ENCODE assay signal across 22 cellular contexts in genomic region chr12:51897181-51897580, GRCh38. TPM values are rescaled to one million over a fixed set of nuclear protein-coding genes. Genes with fewer than 3 reads are reported as not detected.
A peak's percentile ranks its signal among the peaks of the same experiment; 100 is the strongest.
DNase-seq lines count a peak whose midpoint lies in the region; ATAC-seq and TF ChIP-seq lines count a peak whose summit lies in the region.
"Had no signal": no experiment of that assay in that cellular context is flagged by ENCODE, and none has a peak within 500 bp of the region (broad histone marks: within the 10 kb centered on the region; RNA-seq: fewer than 3 reads in every experiment).

No MANE protein-coding gene starts in this region.

- DNase-seq in GM03348 (ENCODE audit: low spot score) (peak; percentile 79), left lobe of liver (ENCODE audit: low spot score) (peak; percentile 42), spleen (peak; percentile 66), KG1 (lab: John Stamatoyannopoulos, UW) (no peak), occipital lobe (lab: John Stamatoyannopoulos, UW) (no peak)
- DNase-seq in activated naive CD4-positive, alpha-beta T cell treated with anti-CD3 and anti-CD28 coated beads, Interleukin-2, amount 50 U/mL, for 16 hours, result no peak
- DNase-seq: ACHN; activated CD4-positive, alpha-beta T cell treated with anti-CD3 and anti-CD28 coated beads for 48 hours; activated T-cell treated with anti-CD3 and anti-CD28 coated beads for 4 hours; CD8-positive, alpha-beta T cell; DMS79 treated with DMSO at 0.1 percent for 48 hours; endodermal cell; NCI-H1092; NCI-H774 had no signal

- WGBS in spleen, 5 donors, result 58 to 74% (median 64%) methylated on average over 8 of the region's 8 CpGs

- peaks cover 0 to 4% (median 0%) of the 10 kb centered on the region in 7 donors for H3K27me3 ChIP-seq in spleen (replicated peaks in 1 of 7)
- H3K27me3 ChIP-seq: breast epithelium had no signal

- H3K36me3 ChIP-seq in spleen, result no peaks in the 10 kb centered on the region
- H3K36me3 ChIP-seq: breast epithelium had no signal

- TF ChIP-seq CTCF in spleen (IDR thresholded peaks at IDR 0.05 in 8 of 11, conservative IDR thresholded peaks at IDR 0.05 in 3 of 11), result no peak

- H3K9me3 ChIP-seq in spleen, result no peaks in the 10 kb centered on the region
- H3K9me3 ChIP-seq: breast epithelium had no signal

- peaks cover 0 to 49% (median 22%) of the 10 kb centered on the region in 6 donors for H3K4me1 ChIP-seq in spleen
- H3K4me1 ChIP-seq: breast epithelium had no signal

- no peak for TF ChIP-seq POLR2A in spleen (IDR thresholded peaks at IDR 0.05)

- peak overlapping the region in 6 of 8 donors; percentile 4 to 65 (median 33) for H3K27ac ChIP-seq in spleen
- H3K27ac ChIP-seq: HL-60 had no signal

- H3K4me3 ChIP-seq in spleen, result no peak overlapping the region
- H3K4me3 ChIP-seq: breast epithelium, K562, smooth muscle cell had no signal

- intact Hi-C loops in spleen (cut with DNase I; ENCODE audit: low total_unique reads), result loop anchor here (2.0 kb wide), 1 partner anchor 84 kb away; no protein-coding TSS in a partner anchor

- peak; percentile 27 for ATAC-seq in esophagus mucosa
- ATAC-seq in left lobe of liver, result no peak
- no peak for ATAC-seq in GM19467 (IDR thresholded peaks at IDR 0.05; ENCODE audit: unreplicated experiment)
- ATAC-seq: CD8-positive, alpha-beta T cell; K562 had no signal

RNA-seq across cellular contexts. Expression of gene ANKRD33, which starts 9.3 kb away (rescaled TPM):
- total RNA-seq in esophagus mucosa (not detected), left lobe of liver (not detected), spleen (not detected), occipital lobe (not detected)
- polyA plus RNA-seq in spleen, result not detected
- total RNA-seq: breast epithelium; CD8-positive, alpha-beta T cell; frontal cortex; smooth muscle cell had no signal

RNA-seq across cellular contexts. Expression of gene ACVRL1, which starts 10.1 kb away (rescaled TPM):
- total RNA-seq in esophagus mucosa (4.9 TPM), left lobe of liver (7.1 TPM), spleen (100 to 1,000 TPM in 2 of 7 donors, 10 to 100 TPM in 5; 58.6 to 109 (median 92.3) TPM), occipital lobe (11.5 TPM)
- polyA plus RNA-seq in spleen, result 10 to 100 TPM; 12.5 to 21.0 (median 13.5) TPM
- total RNA-seq: CD8-positive, alpha-beta T cell; mesothelial cell of epicardium had no signal

RNA-seq across cellular contexts. Expression of gene FIGNL2, which starts 48.7 kb away (rescaled TPM):
- total RNA-seq in esophagus mucosa, result 0.16 TPM
- 0.68 TPM for total RNA-seq in left lobe of liver
- total RNA-seq in spleen, result 1 to 10 TPM in 6 of 7 donors, under 1 TPM in 1; 0.83 to 3.0 (median 1.6) TPM
- under 1 TPM; 0.20 to 0.51 (median 0.20) TPM for polyA plus RNA-seq in spleen
- total RNA-seq in occipital lobe, result 0.47 TPM
- total RNA-seq: K562 had no signal

RNA-seq across cellular contexts. Expression of gene ACVR1B, which starts 54.3 kb away (rescaled TPM):
- 19.2 TPM for total RNA-seq in esophagus mucosa
- total RNA-seq in left lobe of liver, result 28.0 TPM
- total RNA-seq in spleen, result 10 to 100 TPM; 15.7 to 27.6 (median 23.5) TPM
- polyA plus RNA-seq in spleen, result 1 to 10 TPM; 2.8 to 7.4 (median 2.8) TPM
- 43.2 TPM for total RNA-seq in occipital lobe

Comparison
In these comparisons a context has a peak if more than half of its experiments do, and no peak if none do; other contexts are left out.
1. DNase-seq: peak in GM03348 (single experiment), left lobe of liver (single experiment) and spleen (single experiment); none in activated naive CD4-positive, alpha-beta T cell treated with anti-CD3 and anti-CD28 coated beads, Interleukin-2, amount 50 U/mL, for 16 hours (single experiment), KG1 (single experiment) and occipital lobe (single experiment).